Comparison of ENCODE assay signal across 1 cellular context in genomic region chr7:98178321-98178720, GRCh38.
TF ChIP-seq lines count a peak whose summit lies in the region.

No MANE protein-coding gene starts in this region.

TF ChIP-seq in WTC11, 78 proteins besides CTCF, POLR2A, EP300 and RAD21 (continued from another document):
- TF ChIP-seq MXD4 (CRISPR knock-in tag; IDR thresholded peaks at IDR 0.05; ENCODE audit: borderline replicate concordance) (no peak), GABPB1 (CRISPR knock-in tag; IDR thresholded peaks at IDR 0.05) (no peak)
